Comparison of ENCODE assay signal across 8 cellular contexts in genomic region chr19:48618916-48619691, GRCh38. TPM values are rescaled to one million over a fixed set of nuclear protein-coding genes. Genes with fewer than 3 reads are reported as not detected.
A peak's percentile ranks its signal among the peaks of the same experiment; 100 is the strongest.
DNase-seq lines count a peak whose midpoint lies in the region; ATAC-seq and TF ChIP-seq lines count a peak whose summit lies in the region.

Gene RPL18, minus strand, starts transcription at chr19:48619178. Its CDS starts 35 bp downstream, at chr19:48619143.
Gene SPHK2, plus strand, starts transcription at chr19:48619506. Its CDS starts 1,009 bp downstream, at chr19:48620515.

- H3K9me3 ChIP-seq in right atrium auricular region, result no peaks in the 10 kb centered on the region
- H3K9me3 ChIP-seq in uterus, result no peaks in the 10 kb centered on the region

- H3K27ac ChIP-seq in right atrium auricular region, result peak within 1 kb of the TSS; percentile 91 to 95
- peak within 1 kb of the TSS; percentile 90 to 98 for H3K27ac ChIP-seq in uterus

- peak; percentile 77 to 93 for TF ChIP-seq POLR2A in uterus (IDR thresholded peaks at IDR 0.05)

- intact Hi-C loops in T-helper 2 cell treated with Interferon-gamma antibody and Interleukin-4, amounts not matched to agents 100 ng/mL and 5 ng/mL, for 36 hours (cut with micrococcal nuclease), result loop anchor here (1.0 to 2.0 kb wide), 6 partner anchors 18 to 374 kb away; partner anchors contain the start of genes DBP, GYS1, RUVBL2 and TMEM143
- intact Hi-C loops in uterus (cut with DNase I; ENCODE audit: low total_unique reads), result loop anchor here (10.0 kb wide), 2 partner anchors 124 to 1134 kb away; partner anchors contain the start of gene KPTN

- H3K4me3 ChIP-seq in right atrium auricular region, result peak within 1 kb of the TSS; percentile 74 to 76
- H3K4me3 ChIP-seq in uterus, result peak within 1 kb of the TSS; percentile 84 to 88

- H3K36me3 ChIP-seq in right atrium auricular region (peaks cover 28% of the 10 kb centered on the region), uterus (no peaks in the 10 kb centered on the region)

- no peaks in the 10 kb centered on the region for H3K27me3 ChIP-seq in right atrium auricular region
- no peaks in the 10 kb centered on the region for H3K27me3 ChIP-seq in uterus

- H3K4me1 ChIP-seq in right atrium auricular region, result peaks cover 0 to 62% of the 10 kb centered on the region in 2 donors
- peaks cover 8 to 19% of the 10 kb centered on the region in 2 donors for H3K4me1 ChIP-seq in uterus

- DNase-seq in NCI-H187 treated with DMSO at 0.1 percent for 48 hours (lab: John Stamatoyannopoulos, UW), result peak; percentile 97
- DNase-seq in anterior cingulate cortex (lab: John Stamatoyannopoulos, UW), result peak; percentile 90 to 100 (median 99)
- DNase-seq in right atrium auricular region (ENCODE audit: low spot score), result peak; percentile 99
- DNase-seq in pulmonary artery endothelial cell (ENCODE audit: low read depth, low spot score), result peak; percentile 100
- DNase-seq in uterus, result peak; percentile 98 to 99

- TF ChIP-seq CTCF in right atrium auricular region (IDR thresholded peaks at IDR 0.05) (peak in 1 of 2 donors; percentile 25), uterus (IDR thresholded peaks at IDR 0.05) (peak in 3 of 4 experiments; percentile 9 to 31 (median 14))

- peak; percentile 88 for ATAC-seq in GM18499 (IDR thresholded peaks at IDR 0.05; ENCODE audit: insufficient read depth, unreplicated experiment)
- peak; percentile 86 for ATAC-seq in HG02943 (IDR thresholded peaks at IDR 0.05; ENCODE audit: low read depth, unreplicated experiment)

RNA-seq across cellular contexts. Expression of gene RPL18, which starts in this region (rescaled TPM):
- total RNA-seq in T-helper 2 cell treated with Interferon-gamma antibody and Interleukin-4, amounts not matched to agents 100 ng/mL and 5 ng/mL, for 36 hours, result 1,606 and 1,641 TPM in 2 replicates
- total RNA-seq in right atrium auricular region (1,000 to 10,000 TPM in 1 of 2 donors, 100 to 1,000 TPM in 1; 846 to 1,334 TPM), pulmonary artery endothelial cell (1,737 and 2,640 TPM in 2 replicates), uterus (1,000 to 10,000 TPM; 1,515 to 5,795 (median 3,195) TPM)

RNA-seq across cellular contexts. Expression of gene SPHK2, which starts in this region (rescaled TPM):
- total RNA-seq in T-helper 2 cell treated with Interferon-gamma antibody and Interleukin-4, amounts not matched to agents 100 ng/mL and 5 ng/mL, for 36 hours, result 30.9 and 35.3 TPM in 2 replicates
- total RNA-seq in right atrium auricular region (1 to 10 TPM; 6.2 to 8.0 TPM), pulmonary artery endothelial cell (6.7 and 9.2 TPM in 2 replicates), uterus (10 to 100 TPM; 10.0 to 27.2 (median 21.7) TPM)

Comparison
In these comparisons a context has a peak if more than half of its experiments do, and no peak if none do; other contexts are left out.
1. Peak in every context shown above with its lines: DNase-seq, ATAC-seq, H3K4me3 ChIP-seq and H3K27ac ChIP-seq.